8 cellular contexts compared by ENCODE assay signal in genomic region chr15:74782596-74783071, GRCh38. TPM values are rescaled to one million over a fixed set of nuclear protein-coding genes. Genes with fewer than 3 reads are reported as not detected.
DNase-seq lines count a peak whose midpoint lies in the region; ATAC-seq, FAIRE-seq and TF ChIP-seq lines count a peak whose summit lies in the region.

No MANE protein-coding gene starts in this region.

- H3K4me1 ChIP-seq in mesodermal cell (ENCODE audit: control insufficient read depth, insufficient read depth, low read length, poor library complexity, severe bottlenecking) = peaks cover 40% of the 10 kb centered on the region

- H3K27me3 ChIP-seq in bronchial epithelial cell (ENCODE audit: control insufficient read depth, insufficient read depth, low read length) = no peaks in the 10 kb centered on the region

- FAIRE-seq in bronchial epithelial cell (lab: Jason Lieb, UNC) = no peak

- peak overlapping the region; percentile 95 for H3K27ac Mint-ChIP-seq in stimulated activated naive CD8-positive, alpha-beta T cell treated with anti-CD3 and anti-CD28 coated beads, Interleukin-15, Interleukin-2, amounts not matched to agents 100 ng/mL and 50 ng/mL, for 24 hours

- no peaks in the 10 kb centered on the region for H3K27me3 Mint-ChIP-seq in stimulated activated naive CD8-positive, alpha-beta T cell treated with anti-CD3 and anti-CD28 coated beads, Interleukin-15, Interleukin-2, amounts not matched to agents 100 ng/mL and 50 ng/mL, for 24 hours

- no peak for ATAC-seq in stimulated activated naive CD8-positive, alpha-beta T cell treated with anti-CD3 and anti-CD28 coated beads, Interleukin-15, Interleukin-2, amounts not matched to agents 100 U/mL and 50 U/mL, for 24 hours
- no peak for ATAC-seq in HG03280 (IDR thresholded peaks at IDR 0.05; ENCODE audit: unreplicated experiment)
- ATAC-seq in GM18511 (IDR thresholded peaks at IDR 0.05; ENCODE audit: unreplicated experiment) = no peak

- WGBS in mesodermal cell (ENCODE audit: insufficient coverage in 2 of 2), 2 experiments = 0% methylated on average over 3 to 8 of the region's 26 CpGs

- peak overlapping the region; percentile 86 for H3K4me3 Mint-ChIP-seq in stimulated activated naive CD8-positive, alpha-beta T cell treated with anti-CD3 and anti-CD28 coated beads, Interleukin-15, Interleukin-2, amounts not matched to agents 100 ng/mL and 50 ng/mL, for 24 hours

- H3K9me3 Mint-ChIP-seq in stimulated activated naive CD8-positive, alpha-beta T cell treated with anti-CD3 and anti-CD28 coated beads, Interleukin-15, Interleukin-2, amounts not matched to agents 100 ng/mL and 50 ng/mL, for 24 hours = no peaks in the 10 kb centered on the region

- H3K4me1 Mint-ChIP-seq in stimulated activated naive CD8-positive, alpha-beta T cell treated with anti-CD3 and anti-CD28 coated beads, Interleukin-15, Interleukin-2, amounts not matched to agents 100 ng/mL and 50 ng/mL, for 24 hours (ENCODE audit: low read depth) = peaks cover 72% of the 10 kb centered on the region

- no peak overlapping the region for H3K27ac ChIP-seq in mesodermal cell (ENCODE audit: low read depth, low read length, severe bottlenecking)

- H3K9me3 ChIP-seq in mesodermal cell (ENCODE audit: control insufficient read depth, low read length) = no peaks in the 10 kb centered on the region

- TF ChIP-seq CTCF in bronchial epithelial cell (IDR thresholded peaks at IDR 0.05; ENCODE audit: insufficient read depth, low read length, severe bottlenecking) = no peak

- H3K4me3 ChIP-seq in bronchial epithelial cell (ENCODE audit: low read depth, low read length) (peak overlapping the region; percentile 82), mesodermal cell (ENCODE audit: extremely low read depth, insufficient read depth, low read length, poor library complexity, severe bottlenecking) (peak overlapping the region; percentile 87)

- H3K36me3 Mint-ChIP-seq in stimulated activated naive CD8-positive, alpha-beta T cell treated with anti-CD3 and anti-CD28 coated beads, Interleukin-15, Interleukin-2, amounts not matched to agents 100 ng/mL and 50 ng/mL, for 24 hours (ENCODE audit: low read depth) = peaks cover 28% of the 10 kb centered on the region

- no peak for DNase-seq in stimulated activated naive CD8-positive, alpha-beta T cell treated with anti-CD3 and anti-CD28 coated beads, Interleukin-15, Interleukin-2, amounts not matched to agents 100 U/mL and 50 U/mL, for 24 hours
- DNase-seq in bronchial epithelial cell (ENCODE audit: low read depth) (no peak), LoVo (ENCODE audit: low spot score) (no peak), RPMI8226 (no peak)

- peaks cover 4% of the 10 kb centered on the region for H3K36me3 ChIP-seq in bronchial epithelial cell (ENCODE audit: control insufficient read depth, insufficient read depth, low read length)
- H3K36me3 ChIP-seq in mesodermal cell (ENCODE audit: control insufficient read depth, insufficient read depth, low read length) = peaks cover 23% of the 10 kb centered on the region

RNA-seq across cellular contexts. Expression of gene CSK, which starts 0.8 kb away (rescaled TPM):
- 28.9 and 29.2 TPM in 2 replicates for total RNA-seq in bronchial epithelial cell
- 41.1 TPM for polyA plus RNA-seq in mesodermal cell (2013, experiment 1 of 2)
- 35.7 TPM for polyA plus RNA-seq in mesodermal cell (2013, experiment 2 of 2)

RNA-seq across cellular contexts. Expression of gene LMAN1L, which starts 30.0 kb away (rescaled TPM):
- under 0.01 TPM in 1 of 2 replicates, not detected in the other for total RNA-seq in bronchial epithelial cell
- not detected for polyA plus RNA-seq in mesodermal cell (2013, experiment 1 of 2)
- not detected for polyA plus RNA-seq in mesodermal cell (2013, experiment 2 of 2)

RNA-seq across cellular contexts. Expression of gene CYP1A2, which starts 34.0 kb away (rescaled TPM):
- not detected in 2 replicates for total RNA-seq in bronchial epithelial cell
- polyA plus RNA-seq in mesodermal cell (2013, experiment 1 of 2) = not detected
- polyA plus RNA-seq in mesodermal cell (2013, experiment 2 of 2) = not detected

RNA-seq across cellular contexts. Expression of gene CPLX3, which starts 43.8 kb away (rescaled TPM):
- total RNA-seq in bronchial epithelial cell = not detected in 2 replicates
- not detected for polyA plus RNA-seq in mesodermal cell (2013, experiment 1 of 2)
- not detected for polyA plus RNA-seq in mesodermal cell (2013, experiment 2 of 2)

RNA-seq across cellular contexts. Expression of gene CYP1A1, which starts 57.3 kb away (rescaled TPM):
- total RNA-seq in bronchial epithelial cell = 0.26 TPM in 2 replicates
- 1.00 TPM for polyA plus RNA-seq in mesodermal cell (2013, experiment 1 of 2)
- polyA plus RNA-seq in mesodermal cell (2013, experiment 2 of 2) = 0.91 TPM
